In the genomic region with DNA sequence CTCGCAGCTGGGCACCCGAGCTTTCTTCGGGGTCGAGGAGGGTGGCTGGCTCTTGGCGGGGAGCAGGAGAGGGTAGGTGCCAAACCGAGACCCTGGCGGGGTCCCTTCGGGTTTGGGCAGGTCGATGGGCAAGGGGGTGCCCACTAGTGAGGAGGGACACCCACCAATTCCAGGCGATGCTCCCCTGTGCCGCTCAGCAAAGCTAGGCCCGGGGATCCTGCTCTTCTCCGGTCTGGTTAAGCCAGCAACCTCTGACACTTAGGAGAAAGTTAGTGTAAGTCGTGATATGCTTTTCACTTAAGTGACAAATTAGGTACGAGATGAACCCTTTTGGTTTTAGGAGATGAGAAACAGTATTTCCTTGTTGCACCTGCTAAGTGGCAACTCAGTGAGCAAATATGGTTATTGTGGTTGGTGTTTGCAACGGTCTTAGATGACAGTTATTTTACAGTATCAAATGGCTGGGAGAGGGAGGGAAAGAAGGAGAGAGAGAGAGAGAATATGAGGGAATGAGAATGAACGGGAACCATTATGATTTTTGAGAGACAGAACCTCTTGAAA, we compare ENCODE assay signal across 8 cellular contexts. TPM values are rescaled to one million over a fixed set of nuclear protein-coding genes. Genes with fewer than 3 reads are reported as not detected.
DNase-seq lines count a peak whose midpoint lies in the region; ATAC-seq, FAIRE-seq and TF ChIP-seq lines count a peak whose summit lies in the region.

No MANE protein-coding gene starts in this region.

- H3K27me3 Mint-ChIP-seq in activated T-cell treated with anti-CD3 and anti-CD28 coated beads, Interleukin-2, amount 50 U/mL, for 24 hours: peaks cover 3% of the 10 kb centered on the region

- H3K9me3 Mint-ChIP-seq in activated T-cell treated with anti-CD3 and anti-CD28 coated beads, Interleukin-2, amount 50 U/mL, for 24 hours: no peaks in the 10 kb centered on the region

- no peak for TF ChIP-seq CTCF in KMS-11 (conservative IDR thresholded peaks at IDR 0.05; ENCODE audit: low read depth, low read length)
- no peak for TF ChIP-seq CTCF in endothelial cell of umbilical vein (IDR thresholded peaks at IDR 0.05; ENCODE audit: extremely low read depth in 1 of 2, insufficient read depth in 1 of 2, low read depth in 1 of 2, low read length in 2 of 2)

- BruUV-seq in endothelial cell of umbilical vein (replicated peaks; lab: Mats Ljungman, UMichigan): no TSS peak

- FAIRE-seq in endothelial cell of umbilical vein (lab: Jason Lieb, UNC): peak; percentile 28

- peak overlapping the region; percentile 91 for H3K4me3 Mint-ChIP-seq in activated T-cell treated with anti-CD3 and anti-CD28 coated beads, Interleukin-2, amount 50 U/mL, for 24 hours

- peaks cover 45% of the 10 kb centered on the region for H3K4me1 Mint-ChIP-seq in activated T-cell treated with anti-CD3 and anti-CD28 coated beads, Interleukin-2, amount 50 U/mL, for 24 hours (ENCODE audit: low read depth)

- H3K4me3 ChIP-seq in KMS-11 (IDR thresholded peaks at IDR 0.05; ENCODE audit: insufficient read depth, low read depth, low read length) (no peak overlapping the region), SK-N-MC (peak overlapping the region; percentile 90), endothelial cell of umbilical vein (replicated peaks in 1 of 3; ENCODE audit: insufficient read depth in 1 of 3, low read depth in 1 of 3, low read length in 3 of 3) (peak overlapping the region; percentile 84 to 95 (median 95))

- H3K4me1 ChIP-seq in KMS-11 (ENCODE audit: low read depth, poor library complexity, severe bottlenecking) (peaks cover 30% of the 10 kb centered on the region), endothelial cell of umbilical vein (ENCODE audit: control insufficient read depth, extremely low read depth, insufficient read depth, low read length) (peaks cover 11% of the 10 kb centered on the region)

- peak overlapping the region; percentile 80 for H3K4me2 ChIP-seq in KMS-11
- H3K4me2 ChIP-seq in endothelial cell of umbilical vein (ENCODE audit: insufficient read depth, low read length): peak overlapping the region; percentile 98

- H2AFZ ChIP-seq in KMS-11 (ENCODE audit: low read depth): peak overlapping the region; percentile 72
- peak overlapping the region; percentile 90 for H2AFZ ChIP-seq in endothelial cell of umbilical vein (ENCODE audit: low read depth, low read length)

- intact Hi-C loops in endothelial cell of umbilical vein (cut with micrococcal nuclease): loop anchor here (5.0 kb wide), 1 partner anchor 200 kb away; a partner anchor contains a TSS

- no peak for TF ChIP-seq POLR2A in endothelial cell of umbilical vein (IDR thresholded peaks at IDR 0.05; ENCODE audit: low read depth, low read length)

- H3K27ac ChIP-seq in KMS-11 (peak overlapping the region; percentile 24; the same call in 1 of the 2 replicates), SK-N-MC (no peak overlapping the region; the same call in 1 of the 2 replicates), endothelial cell of umbilical vein (ENCODE audit: insufficient read depth, low read depth, low read length) (peak overlapping the region; percentile 35)

- H3K9me3 ChIP-seq in SK-N-MC (ENCODE audit: low read depth, low read length): no peaks in the 10 kb centered on the region
- H3K9me3 ChIP-seq in endothelial cell of umbilical vein (replicated peaks; ENCODE audit: control insufficient read depth, insufficient read depth, low read length): no peaks in the 10 kb centered on the region

- H3K9me1 ChIP-seq in endothelial cell of umbilical vein (replicated peaks; ENCODE audit: control insufficient read depth, extremely low read depth, insufficient read depth, low read length): no peaks in the 10 kb centered on the region

- CTCF ChIA-PET in endothelial cell of umbilical vein (lab: Charles Lee): interaction anchor here (1.7 to 2.3 kb wide), 2 partner anchors 9 to 47 kb away, joined by 8 to 14 read pairs; no protein-coding TSS in a partner anchor

- H3K9ac ChIP-seq in KMS-11: peak overlapping the region; percentile 73; the same call in 1 of the 2 replicates
- H3K9ac ChIP-seq in SK-N-MC (ENCODE audit: insufficient read length): peak overlapping the region; percentile 73
- H3K9ac ChIP-seq in endothelial cell of umbilical vein (replicated peaks; ENCODE audit: extremely low read depth, insufficient read depth, low read length): peak overlapping the region; percentile 80

- dilution Hi-C loops in endothelial cell of umbilical vein (cut with MboI; ENCODE audit: extremely low pct_ligation_motif_present, low sequenced_read_pairs): no loop called here

- H3K27ac Mint-ChIP-seq in activated T-cell treated with anti-CD3 and anti-CD28 coated beads, Interleukin-2, amount 50 U/mL, for 24 hours: peak overlapping the region; percentile 98

- H3K79me2 ChIP-seq in KMS-11 (ENCODE audit: insufficient read depth, low read depth): no peaks in the 10 kb centered on the region
- peaks cover 11% of the 10 kb centered on the region for H3K79me2 ChIP-seq in endothelial cell of umbilical vein (ENCODE audit: control insufficient read depth, insufficient read depth, low read length)

- DNase-seq in activated T-cell treated with anti-CD3 and anti-CD28 coated beads, Interleukin-2, amount 50 U/mL, for 24 hours: no peak
- DNase-seq in activated T-cell treated with anti-CD3 and anti-CD28 coated beads for 4 hours (no peak), SK-N-MC (ENCODE audit: low read depth, low spot score) (no peak), endothelial cell of umbilical vein (ENCODE audit: low read depth, low spot score) (peak; percentile 64), midbrain (lab: John Stamatoyannopoulos, UW) (peak; percentile 53), ureter (ENCODE audit: low spot score) (peak; percentile 44)

- peak; percentile 2 for ATAC-seq in GM21825 (IDR thresholded peaks at IDR 0.05; ENCODE audit: unreplicated experiment)

- no peaks in the 10 kb centered on the region for H3K36me3 ChIP-seq in KMS-11 (ENCODE audit: insufficient read depth)
- no peaks in the 10 kb centered on the region for H3K36me3 ChIP-seq in SK-N-MC (ENCODE audit: insufficient read depth, low read length)
- no peaks in the 10 kb centered on the region for H3K36me3 ChIP-seq in endothelial cell of umbilical vein (ENCODE audit: control insufficient read depth in 2 of 2, extremely low read depth in 1 of 2, insufficient read depth in 2 of 2, low read length in 2 of 2)

- H3K27me3 ChIP-seq in KMS-11 (ENCODE audit: insufficient read depth, low read depth) (no peaks in the 10 kb centered on the region), endothelial cell of umbilical vein (ENCODE audit: control insufficient read depth in 2 of 2, insufficient read depth in 2 of 2, low read length in 2 of 2) (no peaks in the 10 kb centered on the region)

- H4K20me1 ChIP-seq in KMS-11 (ENCODE audit: insufficient read depth) (no peaks in the 10 kb centered on the region), endothelial cell of umbilical vein (replicated peaks; ENCODE audit: control insufficient read depth, extremely low read depth, insufficient read depth, low read length) (no peaks in the 10 kb centered on the region)

- H3K36me3 Mint-ChIP-seq in activated T-cell treated with anti-CD3 and anti-CD28 coated beads, Interleukin-2, amount 50 U/mL, for 24 hours (ENCODE audit: low read depth): peaks cover 5% of the 10 kb centered on the region

- POLR2A ChIA-PET in endothelial cell of umbilical vein (lab: Charles Lee): interaction anchor here (0.7 to 1.7 kb wide), 2 partner anchors 68 to 69 kb away, joined by 3 to 8 read pairs; a partner anchor contains a TSS

TF ChIP-seq in endothelial cell of umbilical vein, 7 proteins besides CTCF, POLR2A, EP300 and RAD21:
- no peak for TF ChIP-seq POLR2AphosphoS5 (IDR thresholded peaks at IDR 0.05; ENCODE audit: insufficient read depth, low read depth, low read length)
- no peak for TF ChIP-seq GATA2 (IDR thresholded peaks at IDR 0.05; ENCODE audit: insufficient read depth, insufficient read length, low read depth, low read length)
- TF ChIP-seq JUN (IDR thresholded peaks at IDR 0.05; ENCODE audit: borderline replicate concordance, insufficient read depth, insufficient read length, low read depth): no peak
- no peak for TF ChIP-seq FOS (IDR thresholded peaks at IDR 0.05; ENCODE audit: borderline replicate concordance, insufficient read depth, low read length)
- TF ChIP-seq, protein P1, sequence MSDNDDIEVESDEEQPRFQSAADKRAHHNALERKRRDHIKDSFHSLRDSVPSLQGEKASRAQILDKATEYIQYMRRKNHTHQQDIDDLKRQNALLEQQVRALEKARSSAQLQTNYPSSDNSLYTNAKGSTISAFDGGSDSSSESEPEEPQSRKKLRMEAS (IDR thresholded peaks at IDR 0.05; ENCODE audit: insufficient read depth, insufficient read length): no peak
- TF ChIP-seq MYC (IDR thresholded peaks at IDR 0.05; ENCODE audit: low read depth, low read length): no peak
- no peak for TF ChIP-seq EZH2 (IDR thresholded peaks at IDR 0.05; ENCODE audit: borderline replicate concordance, low read depth, low read length, severe bottlenecking)
TF ChIP-seq in endothelial cell of umbilical vein: peak in this region for 0.

RNA-seq across cellular contexts. Expression of a gene that starts 0.6 kb away (rescaled TPM):
- total RNA-seq in endothelial cell of umbilical vein: 114 and 123 TPM in 2 replicates
- polyA plus RNA-seq in endothelial cell of umbilical vein: 28.2 and 41.9 TPM in 2 replicates
- polyA plus RNA-seq in endothelial cell of umbilical vein (2011; cell fraction: cytosol; rRNA removed): 71.1 and 71.6 TPM in 2 replicates
- polyA plus RNA-seq in endothelial cell of umbilical vein (2011; cell fraction: nucleus; rRNA removed): 39.9 and 40.1 TPM in 2 replicates
- 134 and 153 TPM in 2 replicates for polyA plus RNA-seq in endothelial cell of umbilical vein (2012)
- polyA minus RNA-seq in endothelial cell of umbilical vein: 75.3 and 89.0 TPM in 2 replicates
- 17.1 TPM for polyA minus RNA-seq in endothelial cell of umbilical vein (2011; cell fraction: cytosol; rRNA and poly(A)+ RNA removed)
- polyA minus RNA-seq in endothelial cell of umbilical vein (2011; cell fraction: nucleus; rRNA and poly(A)+ RNA removed): 34.5 and 37.3 TPM in 2 replicates
- total RNA-seq in ureter: 60.1 TPM

Comparison
In these comparisons a context has a peak if more than half of its experiments do, and no peak if none do; other contexts are left out.
1. DNase-seq: peak in endothelial cell of umbilical vein (single experiment), midbrain (single experiment) and ureter (single experiment); none in activated T-cell treated with anti-CD3 and anti-CD28 coated beads, Interleukin-2, amount 50 U/mL, for 24 hours (single experiment), activated T-cell treated with anti-CD3 and anti-CD28 coated beads for 4 hours (single experiment) and SK-N-MC (single experiment).
2. Peak in every context shown above with its lines, with median percentiles within 50 percentile points of each other: H3K9ac ChIP-seq.